In genomic region chr12:25404955-25405354, GRCh38 we compare ENCODE assay signal across 14 cellular contexts.
"Had no signal": no experiment of that assay in that cellular context is flagged by ENCODE, and none has a peak within 500 bp of the region (broad histone marks: within the 10 kb centered on the region; RNA-seq: fewer than 3 reads in every experiment).

No MANE protein-coding gene starts in this region.

- H3K27ac ChIP-seq: adrenal gland, cardiac muscle cell, neutrophil had no signal

- ATAC-seq: activated T-cell treated with anti-CD3 and anti-CD28 coated beads, Interleukin-2, amount 50 U/mL, for 4 hours had no signal

- H3K4me3 ChIP-seq: adrenal gland, cardiac muscle cell, lung had no signal

- H3K27me3 ChIP-seq: adrenal gland, cardiac muscle cell, neutrophil had no signal

- DNase-seq: activated CD4-positive, alpha-beta memory T cell treated with anti-CD3 and anti-CD28 coated beads for 36 hours; activated effector memory CD4-positive, alpha-beta T cell treated with Interleukin-2 at 50 U/mL for 16 hours; activated T-cell treated with anti-CD3 and anti-CD28 coated beads, Interleukin-2, amount 50 U/mL, for 4 hours; adrenal gland; head of caudate nucleus; immature natural killer cell; midbrain; naive B cell; T-helper 1 cell; T1000 had no signal

- H3K4me1 ChIP-seq: adrenal gland had no signal

- H3K9me3 ChIP-seq: adrenal gland, neutrophil had no signal

- FAIRE-seq: frontal cortex had no signal

- H3K36me3 ChIP-seq: adrenal gland, cardiac muscle cell, neutrophil had no signal
